20 cellular contexts compared by ENCODE assay signal in genomic region chr4:79445371-79445781, GRCh38. TPM values are rescaled to one million over a fixed set of nuclear protein-coding genes. Genes with fewer than 3 reads are reported as not detected.
A peak's percentile ranks its signal among the peaks of the same experiment; 100 is the strongest.
DNase-seq lines count a peak whose midpoint lies in the region; ATAC-seq lines count a peak whose summit lies in the region.
"Had no signal": no experiment of that assay in that cellular context is flagged by ENCODE, and none has a peak within 500 bp of the region (broad histone marks: within the 10 kb centered on the region; RNA-seq: fewer than 3 reads in every experiment).

No MANE protein-coding gene starts in this region.

- no peak overlapping the region for H3K4me3 Mint-ChIP-seq in stimulated activated naive CD8-positive, alpha-beta T cell treated with anti-CD3 and anti-CD28 coated beads, Interleukin-15, amount 100 ng/mL, for 72 hours
- H3K4me3 Mint-ChIP-seq: activated CD4-positive, alpha-beta memory T cell treated with anti-CD3 and anti-CD28 coated beads, Interleukin-2, amount 10 ng/mL, durations not matched to agents 7 days and 5 days had no signal

- peaks cover 0 to 5% of the 10 kb centered on the region in 2 donors for H3K9me3 Mint-ChIP-seq in stimulated activated naive CD8-positive, alpha-beta T cell treated with anti-CD3 and anti-CD28 coated beads, Interleukin-15, amount 100 ng/mL, for 72 hours
- H3K9me3 Mint-ChIP-seq: activated CD4-positive, alpha-beta memory T cell treated with anti-CD3 and anti-CD28 coated beads, Interleukin-2, amount 10 ng/mL, durations not matched to agents 7 days and 5 days had no signal

- H3K27ac Mint-ChIP-seq in stimulated activated naive CD8-positive, alpha-beta T cell treated with anti-CD3 and anti-CD28 coated beads, Interleukin-15, amount 100 ng/mL, for 72 hours = no peak overlapping the region
- H3K27ac Mint-ChIP-seq: activated CD4-positive, alpha-beta memory T cell treated with anti-CD3 and anti-CD28 coated beads, Interleukin-2, amount 10 ng/mL, durations not matched to agents 7 days and 5 days had no signal

- ATAC-seq in stimulated activated naive CD8-positive, alpha-beta T cell treated with anti-CD3 and anti-CD28 coated beads, Interleukin-15, amount 100 ng/mL, for 72 hours = no peak
- ATAC-seq in HG02852 (IDR thresholded peaks at IDR 0.05; ENCODE audit: unreplicated experiment) = no peak
- ATAC-seq in stimulated activated naive CD8-positive, alpha-beta T cell treated with anti-CD3 and anti-CD28 coated beads, Interleukin-15, Interleukin-2, amounts not matched to agents 100 U/mL and 50 U/mL, for 24 hours = no peak
- ATAC-seq: foreskin keratinocyte had no signal

- H3K27me3 ChIP-seq in MG63 = no peaks in the 10 kb centered on the region
- H3K27me3 ChIP-seq: foreskin keratinocyte had no signal

- DNase-seq in DMS 273 treated with DMSO at 0.1 percent for 48 hours (lab: John Stamatoyannopoulos, UW) (peak; percentile 50), NCI-H146 treated with DMSO at 0.1 percent for 48 hours (lab: John Stamatoyannopoulos, UW; ENCODE audit: unreplicated experiment) (peak; percentile 74), NCI-H82 treated with DMSO at 0.1 percent for 48 hours (lab: John Stamatoyannopoulos, UW; ENCODE audit: unreplicated experiment) (peak; percentile 5), kidney glomerular epithelial cell (lab: John Stamatoyannopoulos, UW) (peak; percentile 91), MG63 (no peak)
- DNase-seq in stimulated activated naive CD8-positive, alpha-beta T cell treated with anti-CD3 and anti-CD28 coated beads, Interleukin-15, amount 100 ng/mL, for 72 hours = no peak
- DNase-seq in stimulated activated naive CD8-positive, alpha-beta T cell treated with anti-CD3 and anti-CD28 coated beads, Interleukin-15, Interleukin-2, amounts not matched to agents 100 U/mL and 50 U/mL, for 24 hours = no peak
- DNase-seq: activated CD4-positive, alpha-beta memory T cell treated with anti-CD3 and anti-CD28 coated beads, Interleukin-2, amount 10 ng/mL, durations not matched to agents 7 days and 5 days; activated effector memory CD4-positive, alpha-beta T cell treated with Interleukin-2 at 50 U/mL for 16 hours; AML-193; DMS79; dorsolateral prefrontal cortex; foreskin keratinocyte; midbrain; NCI-H1694; stimulated activated CD4-positive, alpha-beta T cell treated with anti-CD3 and anti-CD28 coated beads, Interleukin-1b, Interleukin-23, amount 100 ng/mL, for 48 hours; T-helper 9 cell had no signal

- no peaks in the 10 kb centered on the region for H3K36me3 ChIP-seq in MG63

- no peak overlapping the region for H3K4me3 ChIP-seq in MG63
- H3K4me3 ChIP-seq: dorsolateral prefrontal cortex had no signal

- H3K27me3 Mint-ChIP-seq in stimulated activated naive CD8-positive, alpha-beta T cell treated with anti-CD3 and anti-CD28 coated beads, Interleukin-15, amount 100 ng/mL, for 72 hours = no peaks in the 10 kb centered on the region
- H3K27me3 Mint-ChIP-seq: activated CD4-positive, alpha-beta memory T cell treated with anti-CD3 and anti-CD28 coated beads, Interleukin-2, amount 10 ng/mL, durations not matched to agents 7 days and 5 days had no signal

- H3K9me3 ChIP-seq in MG63 = no peaks in the 10 kb centered on the region

- no peaks in the 10 kb centered on the region for H3K4me1 Mint-ChIP-seq in stimulated activated naive CD8-positive, alpha-beta T cell treated with anti-CD3 and anti-CD28 coated beads, Interleukin-15, amount 100 ng/mL, for 72 hours
- H3K4me1 Mint-ChIP-seq: activated CD4-positive, alpha-beta memory T cell treated with anti-CD3 and anti-CD28 coated beads, Interleukin-2, amount 10 ng/mL, durations not matched to agents 7 days and 5 days had no signal

RNA-seq across cellular contexts. Expression of gene GK2, which starts 37.3 kb away (rescaled TPM):
- not detected in 2 replicates for total RNA-seq in MG63 (2014; rRNA removed; shearing (Covaris generic); ENCODE audit: low replicate concordance)
- total RNA-seq: activated CD4-positive, alpha-beta memory T cell treated with anti-CD3 and anti-CD28 coated beads, Interleukin-2, amount 10 ng/mL, durations not matched to agents 7 days and 5 days; dorsolateral prefrontal cortex; foreskin keratinocyte; posterior vena cava; urinary bladder had no signal

Comparison
In these comparisons a context has a peak if more than half of its experiments do, and no peak if none do; other contexts are left out.
1. DNase-seq: peak in DMS 273 treated with DMSO at 0.1 percent for 48 hours (single experiment), NCI-H146 treated with DMSO at 0.1 percent for 48 hours (single experiment), NCI-H82 treated with DMSO at 0.1 percent for 48 hours (single experiment) and kidney glomerular epithelial cell (single experiment); none in MG63 (single experiment), stimulated activated naive CD8-positive, alpha-beta T cell treated with anti-CD3 and anti-CD28 coated beads, Interleukin-15, amount 100 ng/mL, for 72 hours (0 of 2) and stimulated activated naive CD8-positive, alpha-beta T cell treated with anti-CD3 and anti-CD28 coated beads, Interleukin-15, Interleukin-2, amounts not matched to agents 100 U/mL and 50 U/mL, for 24 hours (single experiment).